21 cellular contexts compared by ENCODE assay signal in the genomic region with DNA sequence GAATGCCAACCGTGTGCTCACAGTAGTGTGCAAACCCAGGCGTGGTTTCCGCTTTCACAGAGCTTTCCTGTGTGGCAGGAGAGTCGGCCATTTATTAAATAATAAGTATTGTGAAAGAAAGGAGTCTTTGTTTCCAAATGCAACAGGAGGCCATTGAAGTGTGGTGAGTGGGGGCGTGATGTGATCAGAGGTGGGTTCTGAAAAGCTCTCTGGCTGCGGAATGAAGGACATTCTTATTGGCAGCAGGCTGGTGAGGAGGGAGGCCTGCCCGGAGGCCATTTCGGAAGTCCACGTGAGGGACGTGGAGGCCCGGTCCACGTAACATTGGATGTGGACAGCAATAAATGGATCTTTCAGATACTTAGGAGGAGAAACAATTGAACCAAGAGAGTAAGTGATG. TPM values are rescaled to one million over a fixed set of nuclear protein-coding genes. Genes with fewer than 3 reads are reported as not detected.
A peak's percentile ranks its signal among the peaks of the same experiment; 100 is the strongest.
DNase-seq lines count a peak whose midpoint lies in the region; TF ChIP-seq lines count a peak whose summit lies in the region.
"Had no signal": no experiment of that assay in that cellular context is flagged by ENCODE, and none has a peak within 500 bp of the region (broad histone marks: within the 10 kb centered on the region; RNA-seq: fewer than 3 reads in every experiment).

No MANE protein-coding gene starts in this region.

- TF ChIP-seq CTCF in dorsolateral prefrontal cortex (IDR thresholded peaks at IDR 0.05 in 54 of 56, conservative IDR thresholded peaks at IDR 0.05 in 2 of 56; ENCODE audit: low read depth in 1 of 56, partially characterized antibody in 56 of 56) = peak in 5 of 56 donors; percentile 3 to 19 (median 8)
- no peak for TF ChIP-seq CTCF in neural crest cell (conservative IDR thresholded peaks at IDR 0.05)
- no peak for TF ChIP-seq CTCF in left ventricle myocardium inferior (IDR thresholded peaks at IDR 0.05; ENCODE audit: borderline replicate concordance)

- peak overlapping the region; percentile 77 for H3K4me3 Mint-ChIP-seq in neural crest cell
- H3K4me3 Mint-ChIP-seq: CD4-positive, alpha-beta T cell had no signal

- H3K27me3 Mint-ChIP-seq in neural crest cell (ENCODE audit: low read depth) = no peaks in the 10 kb centered on the region

- intact Hi-C loops in dorsolateral prefrontal cortex (cut with DNase I) = loop anchor here in 1 of 2 donors (10.0 kb wide), 1 partner anchor 279 kb away; a partner anchor contains a TSS
- intact Hi-C loops in left ventricle myocardium inferior (cut with micrococcal nuclease) = no loop called here

- H3K9me3 ChIP-seq in left ventricle myocardium inferior (replicated peaks) = no peaks in the 10 kb centered on the region
- H3K9me3 ChIP-seq: A549, SJSA1 had no signal

- H3K4me1 ChIP-seq in left ventricle myocardium inferior = no peaks in the 10 kb centered on the region

- peaks cover 74% of the 10 kb centered on the region for H3K4me1 Mint-ChIP-seq in neural crest cell

- H3K27ac ChIP-seq in dorsolateral prefrontal cortex = peak overlapping the region in 58 of 59 donors; percentile 7 to 88 (median 77)
- H3K27ac ChIP-seq in left ventricle myocardium inferior (replicated peaks) = no peak overlapping the region
- H3K27ac ChIP-seq: A549, HL-60, SJSA1 had no signal

- peak overlapping the region; percentile 85 for H3K27ac Mint-ChIP-seq in neural crest cell (ENCODE audit: unreplicated experiment)
- H3K27ac Mint-ChIP-seq: CD4-positive, alpha-beta T cell had no signal

- H3K4me3 ChIP-seq in dorsolateral prefrontal cortex (peak overlapping the region in 32 of 59 donors; percentile 0 to 49 (median 26)), left ventricle myocardium inferior (no peak overlapping the region)
- H3K4me3 ChIP-seq: A549, K562, SJSA1 had no signal

- no peaks in the 10 kb centered on the region for H3K36me3 ChIP-seq in left ventricle myocardium inferior
- H3K36me3 ChIP-seq: SJSA1 had no signal

- peaks cover 9% of the 10 kb centered on the region for H3K36me3 Mint-ChIP-seq in neural crest cell (ENCODE audit: low read depth)

- H3K9me3 Mint-ChIP-seq in neural crest cell = no peaks in the 10 kb centered on the region
- H3K9me3 Mint-ChIP-seq: CD4-positive, alpha-beta T cell had no signal

- no peaks in the 10 kb centered on the region for H3K27me3 ChIP-seq in dorsolateral prefrontal cortex
- peaks cover 22% of the 10 kb centered on the region for H3K27me3 ChIP-seq in left ventricle myocardium inferior (ENCODE audit: low read depth)

- peak; percentile 92 for DNase-seq in COLO829 (ENCODE audit: low spot score)
- peak; percentile 49 for DNase-seq in NCI-H526 treated with DMSO at 0.1 percent for 48 hours (lab: John Stamatoyannopoulos, UW)
- no peak for DNase-seq in dorsolateral prefrontal cortex
- peak; percentile 13 for DNase-seq in neural crest cell (ENCODE audit: low read depth, low spot score)
- DNase-seq in AG20443 (ENCODE audit: low spot score) = no peak
- DNase-seq in NCI-H2081 treated with DMSO at 0.1 percent for 48 hours (lab: John Stamatoyannopoulos, UW) = no peak
- DNase-seq in effector CD4-positive, alpha-beta T cell = no peak
- DNase-seq in left ventricle myocardium inferior = no peak
- DNase-seq: CD4-positive, alpha-beta T cell; DND-41; GDM1; GOT3; NCI-H1092; NCI-H187 treated with DMSO at 0.1 percent for 48 hours; NCI-H510A treated with DMSO at 0.1 percent for 48 hours; OCI-M1; RPMI8226 had no signal

RNA-seq across cellular contexts. Expression of a gene that starts 11.1 kb away (rescaled TPM):
- total RNA-seq in dorsolateral prefrontal cortex (100 to 1,000 TPM; 153 to 379 (median 242) TPM), neural crest cell (57.1 and 58.3 TPM in 2 replicates), left ventricle myocardium inferior (3.6 TPM)
- total RNA-seq: CD4-positive, alpha-beta T cell; K562 had no signal

Comparison
In these comparisons a context has a peak if more than half of its experiments do, and no peak if none do; other contexts are left out.
1. DNase-seq: peak in COLO829 (single experiment), NCI-H526 treated with DMSO at 0.1 percent for 48 hours (single experiment) and neural crest cell (single experiment); none in dorsolateral prefrontal cortex (0 of 10), AG20443 (single experiment), NCI-H2081 treated with DMSO at 0.1 percent for 48 hours (single experiment), effector CD4-positive, alpha-beta T cell (single experiment) and left ventricle myocardium inferior (single experiment).
2. RNA of a gene that starts 11.1 kb away (total RNA-seq): 153 to 379 TPM in dorsolateral prefrontal cortex and 57.1 to 58.3 TPM in neural crest cell; 3.6 TPM in left ventricle myocardium inferior (single experiment); every median in the first group is over 10 times any median in the second.